In the genomic region with DNA sequence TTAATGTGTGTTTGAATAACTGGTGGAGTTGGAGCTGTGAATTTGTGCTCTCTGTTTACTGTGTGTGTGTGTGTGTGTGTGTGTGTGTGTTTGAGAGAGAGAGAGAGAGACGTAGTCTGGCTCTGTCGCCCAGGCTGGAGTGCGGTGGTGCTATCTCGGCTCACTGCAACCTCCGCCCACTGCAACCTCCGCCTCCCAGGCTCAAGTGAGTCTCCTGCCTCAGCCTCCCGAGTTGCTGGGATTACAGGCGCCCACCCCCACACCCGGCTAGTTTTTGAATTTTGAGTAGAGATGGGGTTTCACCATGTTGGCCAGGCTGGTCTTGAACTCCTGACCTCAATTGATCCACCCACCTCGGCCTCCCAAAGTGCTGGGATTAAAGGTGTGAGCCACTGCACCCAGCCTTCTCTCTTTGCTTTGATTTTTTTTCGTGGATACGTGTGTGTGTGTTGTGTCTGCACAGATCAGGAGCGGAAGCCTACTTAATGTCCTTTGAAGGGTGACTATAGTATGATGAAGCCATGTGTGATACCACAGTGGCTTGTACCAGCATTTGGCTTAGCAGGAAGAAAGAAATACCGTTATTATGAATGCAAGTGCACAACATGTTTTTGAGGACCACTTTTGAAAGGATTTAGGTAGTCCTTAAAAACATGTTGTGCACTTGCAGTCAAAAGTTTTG, we compare ENCODE assay signal across 8 cellular contexts. TPM values are rescaled to one million over a fixed set of nuclear protein-coding genes. Genes with fewer than 3 reads are reported as not detected.
DNase-seq lines count a peak whose midpoint lies in the region; TF ChIP-seq lines count a peak whose summit lies in the region.
"Not testable (repeated sequence)": the region's sequence is repeated elsewhere in the genome, so short reads cannot be mapped to it uniquely, and the experiment has no call there.

No MANE protein-coding gene starts in this region.

- WGBS in esophagus muscularis mucosa = 56% methylated on average over 14 of the region's 14 CpGs
- WGBS in suprapubic skin = 65% methylated on average over 14 of the region's 14 CpGs

- peak overlapping the region; percentile 89 for H3K4me2 ChIP-seq in DOHH2 (ENCODE audit: low read length)

- H3K36me3 Mint-ChIP-seq in activated CD4-positive, alpha-beta memory T cell treated with anti-CD3 and anti-CD28 coated beads, Interleukin-2, amount 10 ng/mL, durations not matched to agents 7 days and 5 days (ENCODE audit: low read depth) = peaks cover 42% of the 10 kb centered on the region
- not testable (repeated sequence) for H3K36me3 Mint-ChIP-seq in activated naive CD8-positive, alpha-beta T cell

- not testable (repeated sequence) for H4K20me1 ChIP-seq in DOHH2 (ENCODE audit: control insufficient read depth, insufficient read depth, low read depth, low read length)

- H3K27me3 Mint-ChIP-seq in activated CD4-positive, alpha-beta memory T cell treated with anti-CD3 and anti-CD28 coated beads, Interleukin-2, amount 10 ng/mL, durations not matched to agents 7 days and 5 days; activated naive CD8-positive, alpha-beta T cell: not testable (repeated sequence)

- not testable (repeated sequence) for H3K79me2 ChIP-seq in DOHH2 (ENCODE audit: control insufficient read depth, low read length)

- not testable (repeated sequence) for H3K36me3 ChIP-seq in DOHH2 (ENCODE audit: control insufficient read depth, low read length); esophagus muscularis mucosa; suprapubic skin

- H3K9me3 ChIP-seq in DOHH2 (ENCODE audit: control insufficient read depth, insufficient read depth, low read length); esophagus muscularis mucosa; suprapubic skin: not testable (repeated sequence)

- CTCF ChIA-PET in activated CD4-positive, alpha-beta memory T cell treated with anti-CD3 and anti-CD28 coated beads, Interleukin-2, amount 10 ng/mL, durations not matched to agents 7 days and 5 days (lab: Charles Lee) = interaction anchor here (0.6 to 6.7 kb wide), 18 partner anchors 10 to 137 kb away, joined by 3 to 64 read pairs (median 6); a partner anchor contains a TSS

- not testable (repeated sequence) for H3F3A ChIP-seq in DOHH2 (ENCODE audit: control insufficient read depth, insufficient read depth)

- intact Hi-C loops in esophagus muscularis mucosa (cut with DNase I) = not testable (repeated sequence)

- not testable (repeated sequence) for H3K9me2 ChIP-seq in DOHH2 (replicated peaks; ENCODE audit: control insufficient read depth, low read length)

- H3K4me1 ChIP-seq in DOHH2 (ENCODE audit: control insufficient read depth, low read length) (peaks cover 21% of the 10 kb centered on the region), esophagus muscularis mucosa (peaks cover 5 to 26% (median 23%) of the 10 kb centered on the region in 4 donors), suprapubic skin (peaks cover 28% of the 10 kb centered on the region)

- H3K27me3 ChIP-seq in DOHH2 (ENCODE audit: control insufficient read depth, low read length) = peaks cover 36% of the 10 kb centered on the region
- not testable (repeated sequence) for H3K27me3 ChIP-seq in esophagus muscularis mucosa, suprapubic skin

- DNase-seq in NCI-H82 (lab: John Stamatoyannopoulos, UW) (peak; percentile 22), mucosa of gallbladder (ENCODE audit: low spot score) (peak; percentile 16)
- peak; percentile 71 for DNase-seq in activated CD4-positive, alpha-beta memory T cell treated with anti-CD3 and anti-CD28 coated beads, Interleukin-2, amount 10 ng/mL, durations not matched to agents 7 days and 5 days
- not testable (repeated sequence) for DNase-seq in esophagus muscularis mucosa (ENCODE audit: extremely low spot score); suprapubic skin (ENCODE audit: low spot score in 2 of 2)
- peak; percentile 23 for DNase-seq in stimulated activated CD4-positive, alpha-beta T cell treated with anti-CD3 and anti-CD28 coated beads, Interleukin-12 subunit alpha, Interleukin-12 subunit beta, amount 100 ng/mL, for 4 hours

- H3K27ac Mint-ChIP-seq in activated CD4-positive, alpha-beta memory T cell treated with anti-CD3 and anti-CD28 coated beads, Interleukin-2, amount 10 ng/mL, durations not matched to agents 7 days and 5 days = peak overlapping the region; percentile 99
- peak overlapping the region; percentile 98 for H3K27ac Mint-ChIP-seq in activated naive CD8-positive, alpha-beta T cell

- peak overlapping the region; percentile 90 for H3K4me3 Mint-ChIP-seq in activated CD4-positive, alpha-beta memory T cell treated with anti-CD3 and anti-CD28 coated beads, Interleukin-2, amount 10 ng/mL, durations not matched to agents 7 days and 5 days
- peak overlapping the region; percentile 98 for H3K4me3 Mint-ChIP-seq in activated naive CD8-positive, alpha-beta T cell

- POLR2A ChIA-PET in activated CD4-positive, alpha-beta memory T cell treated with anti-CD3 and anti-CD28 coated beads, Interleukin-2, amount 10 ng/mL, durations not matched to agents 7 days and 5 days (lab: Charles Lee) = interaction anchor here (0.8 to 6.2 kb wide), 31 partner anchors 9 to 194 kb away, joined by 3 to 182 read pairs (median 7); a partner anchor contains a TSS

- not testable (repeated sequence) for TF ChIP-seq CTCF in DOHH2 (IDR thresholded peaks at IDR 0.05; ENCODE audit: low read depth, low read length, poor library complexity, severe bottlenecking); esophagus muscularis mucosa (IDR thresholded peaks at IDR 0.05); suprapubic skin (IDR thresholded peaks at IDR 0.05)

- H3K9me3 Mint-ChIP-seq in activated CD4-positive, alpha-beta memory T cell treated with anti-CD3 and anti-CD28 coated beads, Interleukin-2, amount 10 ng/mL, durations not matched to agents 7 days and 5 days; activated naive CD8-positive, alpha-beta T cell (ENCODE audit: low read depth): not testable (repeated sequence)

- TF ChIP-seq EP300 in esophagus muscularis mucosa (IDR thresholded peaks at IDR 0.05); suprapubic skin (IDR thresholded peaks at IDR 0.05): not testable (repeated sequence)

- H3K4me3 ChIP-seq in DOHH2 (ENCODE audit: low read length) = peak overlapping the region; percentile 73; the same call in 1 of the 2 replicates
- H3K4me3 ChIP-seq in esophagus muscularis mucosa = peak overlapping the region; percentile 54 to 64 (median 60)
- peak overlapping the region; percentile 70 for H3K4me3 ChIP-seq in suprapubic skin

- not testable (repeated sequence) for H3K27ac ChIP-seq in DOHH2 (ENCODE audit: low read depth, low read length); suprapubic skin
- peak overlapping the region in 2 of 4 donors; percentile 57 to 67 for H3K27ac ChIP-seq in esophagus muscularis mucosa (replicated peaks in 1 of 4)

- TF ChIP-seq POLR2A in esophagus muscularis mucosa (IDR thresholded peaks at IDR 0.05; ENCODE audit: low read depth); suprapubic skin (IDR thresholded peaks at IDR 0.05): not testable (repeated sequence)

- H3K4me1 Mint-ChIP-seq in activated CD4-positive, alpha-beta memory T cell treated with anti-CD3 and anti-CD28 coated beads, Interleukin-2, amount 10 ng/mL, durations not matched to agents 7 days and 5 days = peaks cover 61% of the 10 kb centered on the region
- H3K4me1 Mint-ChIP-seq in activated naive CD8-positive, alpha-beta T cell (ENCODE audit: low read depth) = peaks cover 62% of the 10 kb centered on the region

RNA-seq across cellular contexts. Expression of a gene that starts 1.5 kb away (rescaled TPM):
- total RNA-seq in activated CD4-positive, alpha-beta memory T cell treated with anti-CD3 and anti-CD28 coated beads, Interleukin-2, amount 10 ng/mL, durations not matched to agents 7 days and 5 days = 10 to 100 TPM; 43.8 to 48.4 TPM
- total RNA-seq in esophagus muscularis mucosa = 1 to 10 TPM; 3.3 to 5.2 (median 4.3) TPM
- 6.1 TPM for total RNA-seq in mucosa of gallbladder
- 10 to 100 TPM in 3 of 4 donors, 1 to 10 TPM in 1; 5.7 to 13.4 (median 11.2) TPM for total RNA-seq in suprapubic skin
